ENCODE assay signal across 8 cellular contexts in genomic region chr1:56803561-56804156, GRCh38. TPM values are rescaled to one million over a fixed set of nuclear protein-coding genes. Genes with fewer than 3 reads are reported as not detected.
DNase-seq lines count a peak whose midpoint lies in the region; ATAC-seq and TF ChIP-seq lines count a peak whose summit lies in the region.

No MANE protein-coding gene starts in this region.

- WGBS in heart left ventricle, 4 donors: 56 to 70% (median 65%) methylated on average over 5 of the region's 5 CpGs

- H3K27ac ChIP-seq in heart left ventricle: peak overlapping the region in 2 of 12 donors; percentile 28 to 47
- H3K27ac ChIP-seq in right atrium auricular region: no peak overlapping the region
- H3K27ac ChIP-seq in OCI-LY3 (ENCODE audit: low read length): no peak overlapping the region

- H2AFZ ChIP-seq in OCI-LY3 (ENCODE audit: low read depth, low read length): no peak overlapping the region

- ATAC-seq in heart left ventricle (no peak), HG03108 (IDR thresholded peaks at IDR 0.05; ENCODE audit: unreplicated experiment) (peak; percentile 61), HG02642 (IDR thresholded peaks at IDR 0.05; ENCODE audit: poor library complexity, unreplicated experiment) (no peak)

- H4K20me1 ChIP-seq in OCI-LY3 (ENCODE audit: insufficient read depth, low read length): no peaks in the 10 kb centered on the region

- TF ChIP-seq POLR2A in heart left ventricle (IDR thresholded peaks at IDR 0.05): no peak

- H3K9me3 ChIP-seq in heart left ventricle (no peaks in the 10 kb centered on the region), right atrium auricular region (no peaks in the 10 kb centered on the region), OCI-LY3 (ENCODE audit: insufficient read depth, low read length) (no peaks in the 10 kb centered on the region)

- TF ChIP-seq CTCF in heart left ventricle (IDR thresholded peaks at IDR 0.05): peak in 9 of 12 donors; percentile 15 to 43 (median 31)
- peak in 1 of 2 donors; percentile 44 for TF ChIP-seq CTCF in right atrium auricular region (IDR thresholded peaks at IDR 0.05)
- TF ChIP-seq CTCF in OCI-LY3 (IDR thresholded peaks at IDR 0.05; ENCODE audit: low read depth, low read length): peak; percentile 61

- H3K27me3 ChIP-seq in heart left ventricle (no peaks in the 10 kb centered on the region), right atrium auricular region (no peaks in the 10 kb centered on the region), OCI-LY3 (ENCODE audit: low read depth, low read length) (no peaks in the 10 kb centered on the region)

- no peaks in the 10 kb centered on the region for H3K79me2 ChIP-seq in OCI-LY3 (ENCODE audit: low read length)

- intact Hi-C loops in heart left ventricle (cut with DNase I): loop anchor here in 1 of 10 donors (10.0 kb wide), 1 partner anchor 149 kb away; no protein-coding TSS in a partner anchor

- H3K9ac ChIP-seq in OCI-LY3 (ENCODE audit: low read length): no peak overlapping the region

- no peak overlapping the region for H3K4me3 ChIP-seq in heart left ventricle
- no peak overlapping the region for H3K4me3 ChIP-seq in right atrium auricular region
- H3K4me3 ChIP-seq in OCI-LY3 (ENCODE audit: low read length): no peak overlapping the region

- H3K4me1 ChIP-seq in heart left ventricle (peaks cover 0 to 32% (median 7%) of the 10 kb centered on the region in 12 donors), right atrium auricular region (peaks cover 0 to 12% of the 10 kb centered on the region in 2 donors), OCI-LY3 (ENCODE audit: low read length) (no peaks in the 10 kb centered on the region)

- H3K36me3 ChIP-seq in heart left ventricle: no peaks in the 10 kb centered on the region
- no peaks in the 10 kb centered on the region for H3K36me3 ChIP-seq in right atrium auricular region
- no peaks in the 10 kb centered on the region for H3K36me3 ChIP-seq in OCI-LY3 (replicated peaks; ENCODE audit: low read depth, low read length)

- H3K4me2 ChIP-seq in OCI-LY3 (ENCODE audit: low read length): no peak overlapping the region; the same call in 1 of the 2 replicates

- DNase-seq in heart left ventricle (peak in 1 of 5 donors; percentile 15), right atrium auricular region (ENCODE audit: low spot score) (no peak), germinal center (ENCODE audit: low spot score) (peak; percentile 13), Ammon's horn (ENCODE audit: low spot score) (no peak)
- no peak for DNase-seq in activated naive CD4-positive, alpha-beta T cell (lab: John Stamatoyannopoulos, UW)

RNA-seq across cellular contexts. Expression of gene FYB2, which starts 15.5 kb away (rescaled TPM):
- total RNA-seq in heart left ventricle: 10 to 100 TPM in 3 of 9 donors, 1 to 10 TPM in 6; 4.9 to 14.5 (median 9.1) TPM
- 10 to 100 TPM in 1 of 2 donors, under 1 TPM in 1; 0.15 to 46.3 TPM for polyA plus RNA-seq in heart left ventricle
- under 1 TPM; 0.39 to 0.70 TPM for total RNA-seq in right atrium auricular region

RNA-seq across cellular contexts. Expression of gene C8A, which starts 50.9 kb away (rescaled TPM):
- total RNA-seq in heart left ventricle: not detected
- polyA plus RNA-seq in heart left ventricle: not detected
- total RNA-seq in right atrium auricular region: not detected
